In genomic region chr2:174753038-174753633, GRCh38 we compare ENCODE assay signal across 10 cellular contexts. TPM values are rescaled to one million over a fixed set of nuclear protein-coding genes. Genes with fewer than 3 reads are reported as not detected.
DNase-seq lines count a peak whose midpoint lies in the region; ATAC-seq, FAIRE-seq and TF ChIP-seq lines count a peak whose summit lies in the region.
"Had no signal": no experiment of that assay in that cellular context is flagged by ENCODE, and none has a peak within 500 bp of the region (broad histone marks: within the 10 kb centered on the region; RNA-seq: fewer than 3 reads in every experiment).

No MANE protein-coding gene starts in this region.

- no peaks in the 10 kb centered on the region for H3K9me3 Mint-ChIP-seq in CD4-positive, alpha-beta memory T cell
- H3K9me3 Mint-ChIP-seq: WTC11 had no signal

- H3K27me3 ChIP-seq in CD4-positive, alpha-beta memory T cell (ENCODE audit: insufficient read depth, low read length): no peaks in the 10 kb centered on the region
- H3K27me3 ChIP-seq in GM12878 (replicated peaks in 1 of 2; ENCODE audit: control insufficient read depth in 2 of 2, insufficient read depth in 2 of 2, low read length in 1 of 2) (peaks cover 0 to 3% of the 10 kb centered on the region in 2 experiments; a peak in 2 of 4 replicates), WERI-Rb-1 (ENCODE audit: insufficient read depth, low read depth, severe bottlenecking) (no peaks in the 10 kb centered on the region)

- SMC1A ChIA-PET in GM12878 (lab: Charles Lee; ENCODE audit: uncharacterized antibody, unreplicated experiment): interaction anchor here (1.3 to 1.6 kb wide), 2 partner anchors 12 to 22 kb away, joined by 5 read pairs; no protein-coding TSS in a partner anchor

- TF ChIP-seq CTCF in GM12878 (IDR thresholded peaks at IDR 0.05 in 2 of 3, conservative IDR thresholded peaks at IDR 0.05 in 1 of 3; ENCODE audit: control insufficient read depth in 2 of 3, extremely low read depth in 1 of 3, insufficient read depth in 1 of 3, low read depth in 3 of 3, low read length in 3 of 3) (no peak), WERI-Rb-1 (IDR thresholded peaks at IDR 0.05; ENCODE audit: low read depth, low read length) (no peak)

- POLR2A ChIA-PET in CD4-positive, alpha-beta memory T cell (lab: Charles Lee; ENCODE audit: partially characterized antibody): no interaction called here
- POLR2A ChIA-PET in GM12878 (lab: Charles Lee): no interaction called here

- H3K4me1 ChIP-seq in CD4-positive, alpha-beta memory T cell (ENCODE audit: insufficient read depth, low read length): peaks cover 52% of the 10 kb centered on the region
- peaks cover 24% of the 10 kb centered on the region for H3K4me1 ChIP-seq in GM12878 (ENCODE audit: control insufficient read depth, insufficient read depth, low read length)

- no peaks in the 10 kb centered on the region for H3K27me3 Mint-ChIP-seq in CD4-positive, alpha-beta memory T cell

- no peak for TF ChIP-seq RAD21 in GM12878 (IDR thresholded peaks at IDR 0.05; ENCODE audit: insufficient read depth, low read depth, low read length)

- peak overlapping the region; percentile 85 to 96 (median 94) for H3K27ac Mint-ChIP-seq in CD4-positive, alpha-beta memory T cell
- H3K27ac Mint-ChIP-seq: WTC11 had no signal

- BruUV-seq in GM12878 (replicated peaks; lab: Mats Ljungman, UMichigan): no TSS peak

- no peaks in the 10 kb centered on the region for H3K9me3 ChIP-seq in CD4-positive, alpha-beta memory T cell (ENCODE audit: control insufficient read depth in 1 of 2, low read length in 2 of 2)
- H3K9me3 ChIP-seq in GM12878 (replicated peaks; ENCODE audit: control insufficient read depth, insufficient read depth, low read length) (no peaks in the 10 kb centered on the region), WERI-Rb-1 (ENCODE audit: severe bottlenecking) (no peaks in the 10 kb centered on the region)

- peak overlapping the region in 7 of 8 donors; percentile 55 to 75 (median 69) for H3K4me3 Mint-ChIP-seq in CD4-positive, alpha-beta memory T cell
- H3K4me3 Mint-ChIP-seq: WTC11 had no signal

- FAIRE-seq in GM12878 (lab: Jason Lieb, UNC): no peak

- no peak for TF ChIP-seq POLR2A in GM12878 (IDR thresholded peaks at IDR 0.05; ENCODE audit: low read depth, low read length)

- H4K20me1 ChIP-seq in GM12878 (ENCODE audit: control insufficient read depth, insufficient read depth): no peaks in the 10 kb centered on the region

- H3K9ac ChIP-seq in GM12878 (ENCODE audit: control insufficient read depth, insufficient read depth, low read length): no peak overlapping the region

- no peaks in the 10 kb centered on the region for H3K79me2 ChIP-seq in GM12878 (ENCODE audit: control insufficient read depth, insufficient read depth, low read length)

- H3K36me3 Mint-ChIP-seq in CD4-positive, alpha-beta memory T cell: no peaks in the 10 kb centered on the region
- H3K36me3 Mint-ChIP-seq: WTC11 had no signal

- TF ChIP-seq EP300 in GM12878 (IDR thresholded peaks at IDR 0.05; ENCODE audit: borderline replicate concordance in 1 of 2, control insufficient read depth in 1 of 2, low read depth in 2 of 2, low read length in 2 of 2): peak in 1 of 2 experiments; percentile 75; a peak in 1 of 4 replicates

- peak; percentile 21 for ATAC-seq in GM19438 (IDR thresholded peaks at IDR 0.05; ENCODE audit: low read depth, unreplicated experiment)
- ATAC-seq in HG03521 (IDR thresholded peaks at IDR 0.05; ENCODE audit: unreplicated experiment): peak; percentile 35
- peak; percentile 61 for ATAC-seq in GM12878
- ATAC-seq: HCT116, WTC11 had no signal

- H3K27ac ChIP-seq in CD4-positive, alpha-beta memory T cell (ENCODE audit: low read depth, low read length): peak overlapping the region; percentile 37
- H3K27ac ChIP-seq in GM12878 (ENCODE audit: control insufficient read depth, insufficient read depth): no peak overlapping the region
- H3K27ac ChIP-seq in WERI-Rb-1: no peak overlapping the region

- H3K36me3 ChIP-seq in CD4-positive, alpha-beta memory T cell (ENCODE audit: insufficient read depth, low read length): no peaks in the 10 kb centered on the region
- no peaks in the 10 kb centered on the region for H3K36me3 ChIP-seq in GM12878 (ENCODE audit: control insufficient read depth in 2 of 2, insufficient read depth in 2 of 2, low read length in 1 of 2)
- H3K36me3 ChIP-seq in WERI-Rb-1: peaks cover 6% of the 10 kb centered on the region

- H3K4me1 Mint-ChIP-seq in CD4-positive, alpha-beta memory T cell: peaks cover 29 to 49% (median 40%) of the 10 kb centered on the region in 4 donors

- RAD21 ChIA-PET in GM12878 (lab: Charles Lee; ENCODE audit: unreplicated experiment): interaction anchor here (1.3 to 1.5 kb wide), 2 partner anchors 11 to 18 kb away, joined by 3 to 4 read pairs; partner anchors contain the start of gene CHRNA1

- intact Hi-C loops in CD4-positive, alpha-beta memory T cell (cut with micrococcal nuclease): no loop called here
- intact Hi-C loops in GM12878 (cut with micrococcal nuclease; ENCODE audit: unreplicated experiment): no loop called here

- CTCF ChIA-PET in CD4-positive, alpha-beta memory T cell (lab: Charles Lee; ENCODE audit: partially characterized antibody): interaction anchor here (1.0 to 8.6 kb wide), 3 partner anchors 18 to 53 kb away, joined by 3 to 153 read pairs (median 4); no protein-coding TSS in a partner anchor
- CTCF ChIA-PET in GM12878 (lab: Yijun Ruan, JAX): interaction anchor here (0.6 to 2.1 kb wide), 5 partner anchors 10 to 54 kb away, joined by 3 to 11 read pairs (median 5); partner anchors contain the start of gene CHRNA1

- no peak overlapping the region for H3K4me3 ChIP-seq in CD4-positive, alpha-beta memory T cell (ENCODE audit: low read length in 2 of 2)
- H3K4me3 ChIP-seq in GM12878: no peak overlapping the region
- no peak overlapping the region for H3K4me3 ChIP-seq in WERI-Rb-1 (ENCODE audit: low read depth, low read length)

- 4% methylated on average over 13 of the region's 13 CpGs for WGBS in GM12878 (ENCODE audit: insufficient coverage, insufficient replicate concordance, low lambda C conversion rate, missing lambda C conversion rate)

- no peak overlapping the region for H2AFZ ChIP-seq in GM12878 (ENCODE audit: control insufficient read depth, low read depth, low read length)

- in situ Hi-C loops in GM12878 (cut with MboI): no loop called here

- H3K4me2 ChIP-seq in GM12878 (ENCODE audit: control insufficient read depth, insufficient read depth): peak overlapping the region; percentile 45

- DNase-seq in CD4-positive, alpha-beta memory T cell: peak; percentile 33 to 82 (median 66)
- peak; percentile 27 for DNase-seq in GM12878 (ENCODE audit: low read depth, low spot score)
- DNase-seq in DMS79 treated with DMSO at 0.1 percent for 48 hours (lab: John Stamatoyannopoulos, UW): no peak
- DNase-seq in medulla oblongata (ENCODE audit: extremely low spot score): no peak
- no peak for DNase-seq in activated gamma-delta T cell (lab: John Stamatoyannopoulos, UW)
- no peak for DNase-seq in WERI-Rb-1

TF ChIP-seq in GM12878, 131 proteins besides CTCF, POLR2A, EP300 and RAD21 (continues in another document):
- 0 out of 2 replicates have a peak, but pooled peaks have one; percentile 36 for TF ChIP-seq SMARCA5 (IDR thresholded peaks at IDR 0.05)
- peak; percentile 48; the same call in 1 of the 2 replicates for TF ChIP-seq CREB1 (IDR thresholded peaks at IDR 0.05; ENCODE audit: low read depth)
- TF ChIP-seq FOXK2 (IDR thresholded peaks at IDR 0.05): no peak
- no peak for TF ChIP-seq STAT1 (conservative IDR thresholded peaks at IDR 0.05)
- no peak for TF ChIP-seq NFIC (IDR thresholded peaks at IDR 0.05; ENCODE audit: low read depth, low read length)
- peak; percentile 39; the same call in 1 of the 2 replicates for TF ChIP-seq MTA2 (IDR thresholded peaks at IDR 0.05; ENCODE audit: low read depth)
- TF ChIP-seq MTA3 (IDR thresholded peaks at IDR 0.05; ENCODE audit: borderline replicate concordance, low read length): no peak
- no peak for TF ChIP-seq E2F8 (IDR thresholded peaks at IDR 0.05; ENCODE audit: low read depth, partially characterized antibody)

RNA-seq across cellular contexts. Expression of gene CHRNA1, which starts 11.1 kb away (rescaled TPM):
- total RNA-seq in CD4-positive, alpha-beta memory T cell: not detected
- polyA plus RNA-seq in CD4-positive, alpha-beta memory T cell: 1 to 10 TPM in 1 of 2 donors, under 1 TPM in 1; 0.26 to 1.8 TPM
- not detected in 2 replicates for total RNA-seq in GM12878 (2013; cell fraction: nucleolus; rRNA removed)
- total RNA-seq in GM12878 (2014; rRNA removed): not detected in 2 replicates
- total RNA-seq in GM12878 (2014; rRNA removed; fragmentation: Illumina TruSeq; extraction: Trizol): not detected in 2 replicates
- not detected in 2 replicates for total RNA-seq in GM12878 (2021)
- not detected for polyA plus RNA-seq in GM12878 (2011; ENCODE audit: low read depth)
- 0.05 and 0.06 TPM in 2 replicates for polyA plus RNA-seq in GM12878 (2011; rRNA removed)
- 0.05 and 0.09 TPM in 2 replicates for polyA plus RNA-seq in GM12878 (2011; cell fraction: cytosol; rRNA removed)
- polyA plus RNA-seq in GM12878 (2011; cell fraction: nucleus; rRNA removed): 0.07 TPM in 1 of 2 replicates, not detected in the other
- not detected in 2 replicates for polyA plus RNA-seq in GM12878 (2012)
- not detected in 2 replicates for polyA plus RNA-seq in GM12878 (2014; fragmentation: Illumina TruSeq; extraction: Trizol)
- polyA plus RNA-seq in GM12878 (2014; fragmentation: Nextera tagmentation; extraction: Ambion mirVana): not detected
- not detected in 2 replicates for polyA plus RNA-seq in GM12878 (2014; rRNA removed)
- polyA plus RNA-seq in GM12878 (2016; fragmentation: Nextera tagmentation; extraction: Ambion mirVana): under 1 TPM in 1 of 2 experiments, not detected in 1; 0.14 TPM
- 0.15 TPM in 1 of 2 replicates, not detected in the other for polyA minus RNA-seq in GM12878 (2011; rRNA and poly(A)+ RNA removed)
- not detected in 2 replicates for polyA minus RNA-seq in GM12878 (2011; cell fraction: cytosol; rRNA and poly(A)+ RNA removed)
- 0.24 TPM in 1 of 2 replicates, not detected in the other for polyA minus RNA-seq in GM12878 (2011; cell fraction: nucleus; rRNA and poly(A)+ RNA removed)
- total RNA-seq: WTC11 had no signal

Comparison
In these comparisons a context has a peak if more than half of its experiments do, and no peak if none do; other contexts are left out.
1. DNase-seq: peak in CD4-positive, alpha-beta memory T cell (5 of 5) and GM12878 (single experiment); none in DMS79 treated with DMSO at 0.1 percent for 48 hours (single experiment), medulla oblongata (single experiment), activated gamma-delta T cell (single experiment) and WERI-Rb-1 (single experiment).
2. Peak in every context shown above with its lines, with median percentiles within 50 percentile points of each other: ATAC-seq.